Comparison of ENCODE assay signal across 22 cellular contexts in the genomic region with DNA sequence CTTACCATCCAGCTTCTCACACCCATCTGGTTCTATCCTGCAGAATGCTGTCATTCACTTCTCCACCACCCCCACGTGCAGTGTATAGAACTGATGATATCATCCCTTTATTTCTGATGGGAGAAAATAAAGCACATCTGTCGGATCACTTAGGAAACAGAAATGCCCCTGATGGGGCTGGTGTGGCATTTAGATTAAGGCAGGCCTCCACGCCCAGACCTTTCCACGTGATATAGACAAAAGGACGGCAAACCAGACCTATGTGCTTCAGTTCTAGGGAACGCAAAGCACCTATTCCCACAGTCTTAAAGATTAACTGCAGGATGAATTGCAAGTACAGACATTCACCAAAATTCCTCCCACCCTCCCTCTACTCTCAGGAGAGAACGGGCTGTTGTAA. TPM values are rescaled to one million over a fixed set of nuclear protein-coding genes. Genes with fewer than 3 reads are reported as not detected.
DNase-seq lines count a peak whose midpoint lies in the region; ATAC-seq and TF ChIP-seq lines count a peak whose summit lies in the region.
"Had no signal": no experiment of that assay in that cellular context is flagged by ENCODE, and none has a peak within 500 bp of the region (broad histone marks: within the 10 kb centered on the region; RNA-seq: fewer than 3 reads in every experiment).

No MANE protein-coding gene starts in this region.

- no peak overlapping the region for H2BK120ac ChIP-seq in mesenchymal stem cell (ENCODE audit: low read depth, low read length)

- H2AK5ac ChIP-seq in mesenchymal stem cell (ENCODE audit: low read length, severe bottlenecking), result peak overlapping the region; percentile 29

- no peak overlapping the region for H2BK5ac ChIP-seq in mesenchymal stem cell (ENCODE audit: low read depth, low read length, poor library complexity, severe bottlenecking)

- peaks cover 0 to 6% (median 4%) of the 10 kb centered on the region in 8 donors for H3K9me3 Mint-ChIP-seq in CD4-positive, alpha-beta memory T cell
- H3K9me3 Mint-ChIP-seq in natural killer cell, result no peaks in the 10 kb centered on the region

- WGBS in mesenchymal stem cell, result 53% methylated on average over 6 of the region's 7 CpGs

- no peak for ATAC-seq in thoracic aorta (ENCODE audit: insufficient number of reproducible peaks, low FRiP score, low read depth)
- ATAC-seq in natural killer cell, result no peak
- ATAC-seq in left lobe of liver, result no peak
- ATAC-seq: activated naive CD4-positive, alpha-beta T cell treated with anti-CD3 and anti-CD28 coated beads, Interleukin-2, amount 50 U/mL, for 72 hours; GM12878 had no signal

- no peak for TF ChIP-seq CTCF in thoracic aorta (IDR thresholded peaks at IDR 0.05)
- TF ChIP-seq CTCF in natural killer cell (IDR thresholded peaks at IDR 0.05), result no peak

- intact Hi-C loops in CD4-positive, alpha-beta memory T cell (cut with micrococcal nuclease), result no loop called here
- intact Hi-C loops in natural killer cell (cut with micrococcal nuclease), result no loop called here

- peaks cover 0 to 4% of the 10 kb centered on the region in 2 donors for H3K36me3 Mint-ChIP-seq in CD4-positive, alpha-beta memory T cell
- H3K36me3 Mint-ChIP-seq in natural killer cell, result no peaks in the 10 kb centered on the region
- H3K36me3 Mint-ChIP-seq: CD14-positive monocyte had no signal

- H3K14ac ChIP-seq in mesenchymal stem cell (ENCODE audit: low read length in 2 of 2), result no peak overlapping the region

- DNase-seq in H7 (peak; percentile 36), SK-MEL-5 (ENCODE audit: low read depth, low spot score) (peak; percentile 32), mesenchymal stem cell (peak; percentile 47), thoracic aorta (ENCODE audit: low spot score) (no peak), T-helper 2 cell (no peak), natural killer cell (no peak), left lobe of liver (ENCODE audit: low spot score) (no peak)
- no peak for DNase-seq in CD4-positive, alpha-beta memory T cell
- DNase-seq: activated CD4-positive, alpha-beta T cell treated with anti-CD3 and anti-CD28 coated beads, Interleukin-2, amount 10 ng/mL, durations not matched to agents 24 days and 14 days; activated T-cell treated with anti-CD3 and anti-CD28 coated beads, Interleukin-2, amount 50 U/mL, for 24 hours; effector CD8-positive, alpha-beta T cell; lower lobe of right lung; NCI-H1417; NCI-H524; Peyer's patch; stimulated activated naive CD4-positive, alpha-beta T cell had no signal

- no peaks in the 10 kb centered on the region for H3K27me3 ChIP-seq in H7 (ENCODE audit: control insufficient read depth, insufficient read depth, low read length)
- peaks cover 0 to 5% of the 10 kb centered on the region in 2 experiments for H3K27me3 ChIP-seq in mesenchymal stem cell (ENCODE audit: control insufficient read depth in 1 of 2, insufficient read depth in 1 of 2, low read length in 2 of 2)
- H3K27me3 ChIP-seq in thoracic aorta (replicated peaks; ENCODE audit: insufficient read depth), result no peaks in the 10 kb centered on the region
- no peaks in the 10 kb centered on the region for H3K27me3 ChIP-seq in CD4-positive, alpha-beta memory T cell (ENCODE audit: insufficient read depth, low read length)
- H3K27me3 ChIP-seq: Peyer's patch had no signal

- H3K4me1 Mint-ChIP-seq in CD4-positive, alpha-beta memory T cell, result no peaks in the 10 kb centered on the region
- peaks cover 0 to 5% of the 10 kb centered on the region in 2 donors for H3K4me1 Mint-ChIP-seq in natural killer cell
- H3K4me1 Mint-ChIP-seq: activated CD4-positive, alpha-beta T cell treated with anti-CD3 and anti-CD28 coated beads, Interleukin-2, amount 10 ng/mL, durations not matched to agents 24 days and 14 days had no signal

- H2AFZ ChIP-seq in mesenchymal stem cell (ENCODE audit: low read depth, low read length), result no peak overlapping the region

- no peak overlapping the region for H3K4me2 ChIP-seq in mesenchymal stem cell (ENCODE audit: low read length, poor library complexity, severe bottlenecking)
- H3K4me2 ChIP-seq: KMS-11 had no signal

- H3K79me1 ChIP-seq in mesenchymal stem cell (replicated peaks; ENCODE audit: low read length, poor library complexity, severe bottlenecking), result no peaks in the 10 kb centered on the region

- H3K23ac ChIP-seq in mesenchymal stem cell (ENCODE audit: low read length in 2 of 2), result no peak overlapping the region

- H2BK12ac ChIP-seq in mesenchymal stem cell (ENCODE audit: low read length in 2 of 2), result peak overlapping the region; percentile 0 to 75

- H3K27ac ChIP-seq in mesenchymal stem cell (ENCODE audit: low read length, poor library complexity, severe bottlenecking) (peak overlapping the region; percentile 77), thoracic aorta (peak overlapping the region; percentile 59 to 81)
- H3K27ac ChIP-seq in CD4-positive, alpha-beta memory T cell (ENCODE audit: low read depth, low read length), result no peak overlapping the region
- H3K27ac ChIP-seq: HL-60, KMS-11, lower lobe of right lung, neutrophil, Peyer's patch had no signal

- H4K91ac ChIP-seq in mesenchymal stem cell (ENCODE audit: low read length), result peak overlapping the region; percentile 11

- H2BK15ac ChIP-seq in mesenchymal stem cell (ENCODE audit: low read depth, poor library complexity, severe bottlenecking), result no peak overlapping the region

- H3K36me3 ChIP-seq in H7 (replicated peaks; ENCODE audit: control insufficient read depth, insufficient read depth, low read length), result no peaks in the 10 kb centered on the region
- no peaks in the 10 kb centered on the region for H3K36me3 ChIP-seq in mesenchymal stem cell (ENCODE audit: control insufficient read depth in 1 of 2, insufficient read depth in 2 of 2, low read depth in 1 of 2, low read length in 2 of 2)
- H3K36me3 ChIP-seq in thoracic aorta, result no peaks in the 10 kb centered on the region
- no peaks in the 10 kb centered on the region for H3K36me3 ChIP-seq in CD4-positive, alpha-beta memory T cell (ENCODE audit: insufficient read depth, low read length)
- H3K36me3 ChIP-seq: lower lobe of right lung, neutrophil, Peyer's patch had no signal

- CTCF ChIA-PET in CD4-positive, alpha-beta memory T cell (lab: Charles Lee; ENCODE audit: partially characterized antibody), result no interaction called here

- H3K9me3 ChIP-seq in mesenchymal stem cell (ENCODE audit: control insufficient read depth, low read length), result no peaks in the 10 kb centered on the region
- H3K9me3 ChIP-seq in thoracic aorta, result no peaks in the 10 kb centered on the region
- no peaks in the 10 kb centered on the region for H3K9me3 ChIP-seq in CD4-positive, alpha-beta memory T cell (ENCODE audit: control insufficient read depth in 1 of 2, low read length in 2 of 2)
- H3K9me3 ChIP-seq: lower lobe of right lung, neutrophil had no signal

- POLR2A ChIA-PET in CD4-positive, alpha-beta memory T cell (lab: Charles Lee; ENCODE audit: partially characterized antibody), result no interaction called here

- peak overlapping the region in 1 of 2 experiments; percentile 40 for H3K4ac ChIP-seq in mesenchymal stem cell (ENCODE audit: low read depth in 1 of 2, low read length in 2 of 2)

- no peak overlapping the region for H3K4me3 ChIP-seq in H7 (ENCODE audit: insufficient read depth, low read depth, low read length)
- no peak overlapping the region for H3K4me3 ChIP-seq in mesenchymal stem cell (ENCODE audit: insufficient read depth in 1 of 2, low read depth in 1 of 2, low read length in 2 of 2)
- H3K4me3 ChIP-seq in thoracic aorta, result no peak overlapping the region
- H3K4me3 ChIP-seq in CD4-positive, alpha-beta memory T cell (ENCODE audit: low read length in 2 of 2), result no peak overlapping the region
- H3K4me3 ChIP-seq: GM12878, lower lobe of right lung, Peyer's patch had no signal

- no peak overlapping the region for H3K4me3 Mint-ChIP-seq in CD4-positive, alpha-beta memory T cell
- no peak overlapping the region for H3K4me3 Mint-ChIP-seq in natural killer cell
- H3K4me3 Mint-ChIP-seq: activated CD4-positive, alpha-beta T cell treated with anti-CD3 and anti-CD28 coated beads, Interleukin-2, amount 10 ng/mL, durations not matched to agents 24 days and 14 days; activated T-cell treated with anti-CD3 and anti-CD28 coated beads, Interleukin-2, amount 50 U/mL, for 24 hours; CD14-positive monocyte had no signal

- H4K8ac ChIP-seq in mesenchymal stem cell (ENCODE audit: low read length), result no peak overlapping the region

- in situ Hi-C loops in SK-MEL-5 (cut with HindIII; ENCODE audit: low pct_unique_long_range_greater_than_20kb, low sequenced_read_pairs), result no loop called here

- H3K9ac ChIP-seq in mesenchymal stem cell (ENCODE audit: low read length), result peak overlapping the region; percentile 54
- H3K9ac ChIP-seq: KMS-11 had no signal

- peak overlapping the region; percentile 23 to 54 for H3K18ac ChIP-seq in mesenchymal stem cell (ENCODE audit: low read depth in 1 of 2, low read length in 2 of 2)

- H3K27me3 Mint-ChIP-seq in CD4-positive, alpha-beta memory T cell, result peaks cover 0 to 2% of the 10 kb centered on the region in 2 donors
- peaks cover 0 to 5% of the 10 kb centered on the region in 2 donors for H3K27me3 Mint-ChIP-seq in natural killer cell (ENCODE audit: low read depth in 2 of 2)
- H3K27me3 Mint-ChIP-seq: activated T-cell treated with anti-CD3 and anti-CD28 coated beads, Interleukin-2, amount 50 U/mL, for 24 hours had no signal

- H3K4me1 ChIP-seq in mesenchymal stem cell (ENCODE audit: control insufficient read depth, insufficient read depth, low read depth, low read length), result peaks cover 13% of the 10 kb centered on the region
- peaks cover 10 to 32% of the 10 kb centered on the region in 2 donors for H3K4me1 ChIP-seq in thoracic aorta (ENCODE audit: control insufficient read depth in 1 of 2, low read depth in 2 of 2)
- no peaks in the 10 kb centered on the region for H3K4me1 ChIP-seq in CD4-positive, alpha-beta memory T cell (ENCODE audit: insufficient read depth, low read length)

- peak overlapping the region in 1 of 7 donors; percentile 64 for H3K27ac Mint-ChIP-seq in CD4-positive, alpha-beta memory T cell
- no peak overlapping the region for H3K27ac Mint-ChIP-seq in natural killer cell
- H3K27ac Mint-ChIP-seq: activated CD4-positive, alpha-beta T cell treated with anti-CD3 and anti-CD28 coated beads, Interleukin-2, amount 10 ng/mL, durations not matched to agents 24 days and 14 days; activated naive CD4-positive, alpha-beta T cell treated with anti-CD3 and anti-CD28 coated beads, Interleukin-2, amount 50 U/mL, for 72 hours; activated T-cell treated with anti-CD3 and anti-CD28 coated beads, Interleukin-2, amount 50 U/mL, for 24 hours had no signal

RNA-seq across cellular contexts. Expression of a gene that starts 27.6 kb away (rescaled TPM):
- 9.6 and 22.5 TPM in 2 replicates for total RNA-seq in H7 (2014; rRNA removed; shearing (Covaris generic))
- total RNA-seq in SK-MEL-5 (2014; rRNA removed; shearing (Covaris generic)), result 101 and 133 TPM in 2 replicates
- 73.5 and 89.4 TPM in 2 replicates for polyA plus RNA-seq in SK-MEL-5 (2015; cell fraction: cytosol; rRNA removed)
- polyA plus RNA-seq in SK-MEL-5 (2015; cell fraction: nucleus; rRNA removed), result 59.5 and 63.6 TPM in 2 replicates
- 8.1 TPM for polyA plus RNA-seq in mesenchymal stem cell (2013, experiment 1 of 2)
- polyA plus RNA-seq in mesenchymal stem cell (2013, experiment 2 of 2), result 8.9 TPM
- 10 to 100 TPM; 25.7 to 28.7 TPM for total RNA-seq in thoracic aorta
- total RNA-seq in CD4-positive, alpha-beta memory T cell, result under 1 TPM in 1 of 2 experiments, not detected in 1; 0.15 TPM
- polyA plus RNA-seq in CD4-positive, alpha-beta memory T cell, result not detected
- 1 to 10 TPM; 1.3 to 2.2 (median 1.8) TPM for total RNA-seq in natural killer cell
- 12.8 TPM for total RNA-seq in left lobe of liver

Comparison
In these comparisons a context has a peak if more than half of its experiments do, and no peak if none do; other contexts are left out.
1. DNase-seq: peak in H7 (single experiment), SK-MEL-5 (single experiment) and mesenchymal stem cell (single experiment); none in thoracic aorta (single experiment), CD4-positive, alpha-beta memory T cell (0 of 5), T-helper 2 cell (0 of 5), natural killer cell (single experiment) and left lobe of liver (single experiment).